ENCODE assay signal across 9 cellular contexts in the genomic region with DNA sequence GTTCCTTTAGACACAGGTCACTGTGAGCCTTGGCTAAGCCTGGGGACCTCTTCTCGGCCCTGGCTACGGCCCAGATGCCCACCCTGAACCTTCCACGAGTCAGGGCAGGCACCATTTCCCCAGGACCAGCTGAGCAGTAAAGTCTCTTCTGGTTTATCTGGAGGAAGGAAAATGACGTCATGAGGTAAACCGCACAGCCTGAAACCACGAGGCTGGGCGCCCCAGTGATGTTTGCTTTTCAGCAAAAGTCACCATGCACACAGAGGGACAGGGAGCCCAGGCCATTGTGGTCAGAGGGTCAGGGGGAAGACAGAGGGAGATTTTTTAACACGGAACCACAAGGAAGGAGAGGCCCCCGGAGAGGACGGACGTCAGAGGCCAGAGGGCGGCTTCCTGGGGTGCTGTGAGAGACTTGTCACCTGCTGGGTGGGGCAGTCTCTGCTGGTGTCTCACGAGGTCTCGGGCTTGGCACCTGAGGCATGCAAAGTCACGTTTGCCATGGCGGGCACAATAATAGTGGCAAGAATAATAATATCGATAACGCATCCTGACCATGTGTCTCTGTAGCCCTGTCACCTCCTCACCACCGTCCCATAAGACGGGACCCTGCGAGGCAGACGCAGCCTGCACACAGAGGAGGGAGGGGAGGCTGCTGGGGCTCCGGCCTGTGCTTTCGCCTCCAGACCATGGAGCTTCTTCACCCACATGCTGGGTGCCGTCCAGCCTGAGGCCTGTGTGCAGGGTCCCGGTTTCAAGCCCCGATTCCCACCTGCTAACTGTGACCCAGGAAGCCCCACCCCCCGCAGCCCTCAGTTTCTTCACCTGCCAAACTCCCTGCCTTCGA. TPM values are rescaled to one million over a fixed set of nuclear protein-coding genes. Genes with fewer than 3 reads are reported as not detected.
DNase-seq lines count a peak whose midpoint lies in the region; ATAC-seq and TF ChIP-seq lines count a peak whose summit lies in the region.
"Had no signal": no experiment of that assay in that cellular context is flagged by ENCODE, and none has a peak within 500 bp of the region (broad histone marks: within the 10 kb centered on the region; RNA-seq: fewer than 3 reads in every experiment).

No MANE protein-coding gene starts in this region.

- intact Hi-C loops in upper lobe of right lung (cut with DNase I) = no loop called here

- H3K4me1 Mint-ChIP-seq in T-helper 2 cell treated with Interferon-gamma antibody and Interleukin-4, amounts not matched to agents 5 μg/mL and 100 μg/mL, for 36 hours (ENCODE audit: low read depth) = peaks cover 47% of the 10 kb centered on the region
- peaks cover 23 to 55% (median 51%) of the 10 kb centered on the region in 4 donors for H3K4me1 Mint-ChIP-seq in naive thymus-derived CD8-positive, alpha-beta T cell

- peak overlapping the region; percentile 63 for H3K27ac ChIP-seq in upper lobe of right lung
- H3K27ac ChIP-seq: SK-N-MC had no signal

- no peaks in the 10 kb centered on the region for H3K9me3 Mint-ChIP-seq in T-helper 2 cell treated with Interferon-gamma antibody and Interleukin-4, amounts not matched to agents 5 μg/mL and 100 μg/mL, for 36 hours
- H3K9me3 Mint-ChIP-seq in naive thymus-derived CD8-positive, alpha-beta T cell = no peaks in the 10 kb centered on the region

- TF ChIP-seq CTCF in upper lobe of right lung (IDR thresholded peaks at IDR 0.05) = no peak

- H3K27me3 ChIP-seq in upper lobe of right lung = no peaks in the 10 kb centered on the region

- peaks cover 36% of the 10 kb centered on the region for H3K4me1 ChIP-seq in upper lobe of right lung

- no peaks in the 10 kb centered on the region for H3K36me3 Mint-ChIP-seq in T-helper 2 cell treated with Interferon-gamma antibody and Interleukin-4, amounts not matched to agents 5 μg/mL and 100 μg/mL, for 36 hours (ENCODE audit: low read depth)
- no peaks in the 10 kb centered on the region for H3K36me3 Mint-ChIP-seq in naive thymus-derived CD8-positive, alpha-beta T cell

- ATAC-seq in GM19043 (IDR thresholded peaks at IDR 0.05; ENCODE audit: low read depth, unreplicated experiment) (peak; percentile 76), HG03196 (IDR thresholded peaks at IDR 0.05; ENCODE audit: unreplicated experiment) (peak; percentile 63), upper lobe of right lung (peak; percentile 72)
- ATAC-seq in naive thymus-derived CD8-positive, alpha-beta T cell = peak; percentile 82 to 87

- H3K27me3 Mint-ChIP-seq in T-helper 2 cell treated with Interferon-gamma antibody and Interleukin-4, amounts not matched to agents 5 μg/mL and 100 μg/mL, for 36 hours (ENCODE audit: low read depth) = peaks cover 2% of the 10 kb centered on the region
- H3K27me3 Mint-ChIP-seq in naive thymus-derived CD8-positive, alpha-beta T cell = peaks cover 0 to 19% (median 6%) of the 10 kb centered on the region in 5 donors

- no peaks in the 10 kb centered on the region for H3K36me3 ChIP-seq in upper lobe of right lung

- DNase-seq in T-helper 2 cell treated with Interferon-gamma antibody and Interleukin-4, amounts not matched to agents 5 μg/mL and 100 μg/mL, for 36 hours (ENCODE audit: low spot score) = peak; percentile 90
- DNase-seq in amniotic epithelial cell (ENCODE audit: low read depth) = peak; percentile 74
- DNase-seq in naive thymus-derived CD8-positive, alpha-beta T cell = peak; percentile 30 to 95 (median 82)
- no peak for DNase-seq in upper lobe of right lung
- DNase-seq in occipital lobe (lab: John Stamatoyannopoulos, UW) = no peak
- no peak for DNase-seq in amniotic stem cell (lab: John Stamatoyannopoulos, UW)

- peak overlapping the region; percentile 74 for H3K4me3 Mint-ChIP-seq in T-helper 2 cell treated with Interferon-gamma antibody and Interleukin-4, amounts not matched to agents 5 μg/mL and 100 μg/mL, for 36 hours
- H3K4me3 Mint-ChIP-seq in naive thymus-derived CD8-positive, alpha-beta T cell = peak overlapping the region; percentile 65 to 92 (median 88)

- no peak overlapping the region for H3K4me3 ChIP-seq in upper lobe of right lung
- H3K4me3 ChIP-seq: SK-N-MC had no signal

- H3K27ac Mint-ChIP-seq in T-helper 2 cell treated with Interferon-gamma antibody and Interleukin-4, amounts not matched to agents 5 μg/mL and 100 μg/mL, for 36 hours = peak overlapping the region; percentile 93
- H3K27ac Mint-ChIP-seq in naive thymus-derived CD8-positive, alpha-beta T cell = peak overlapping the region; percentile 88 to 98 (median 95)

- no peaks in the 10 kb centered on the region for H3K9me3 ChIP-seq in upper lobe of right lung

- POLR2A ChIA-PET in naive thymus-derived CD8-positive, alpha-beta T cell (lab: Charles Lee) = interaction anchor here (0.6 to 1.8 kb wide), 5 partner anchors 32 to 67 kb away, joined by 3 to 7 read pairs (median 3); partner anchors contain the start of gene FOSL2

RNA-seq across cellular contexts. Expression of gene FOSL2, which starts 33.2 kb away (rescaled TPM):
- total RNA-seq in naive thymus-derived CD8-positive, alpha-beta T cell = 1 to 10 TPM; 1.2 to 1.6 TPM
- polyA plus RNA-seq in naive thymus-derived CD8-positive, alpha-beta T cell = 1 to 10 TPM in 1 of 3 donors, under 1 TPM in 2; 0.46 to 6.5 (median 0.85) TPM
- total RNA-seq in upper lobe of right lung (123 TPM), occipital lobe (6.2 TPM)

Comparison
In these comparisons a context has a peak if more than half of its experiments do, and no peak if none do; other contexts are left out.
1. DNase-seq: peak in T-helper 2 cell treated with Interferon-gamma antibody and Interleukin-4, amounts not matched to agents 5 μg/mL and 100 μg/mL, for 36 hours (single experiment), amniotic epithelial cell (single experiment) and naive thymus-derived CD8-positive, alpha-beta T cell (10 of 10); none in upper lobe of right lung (single experiment), occipital lobe (single experiment) and amniotic stem cell (single experiment).
2. RNA of gene FOSL2, which starts 33.2 kb away (total RNA-seq): 123 TPM in upper lobe of right lung (single experiment); 6.2 TPM in occipital lobe (single experiment) and 1.2 to 1.6 TPM in naive thymus-derived CD8-positive, alpha-beta T cell; every median in the first group is over 10 times any median in the second.
3. Peak in every context shown above with its lines, with median percentiles within 50 percentile points of each other: ATAC-seq.